8 cellular contexts compared by ENCODE assay signal in genomic region chr9:136848393-136849037, GRCh38. TPM values are rescaled to one million over a fixed set of nuclear protein-coding genes. Genes with fewer than 3 reads are reported as not detected.
DNase-seq lines count a peak whose midpoint lies in the region; ATAC-seq and TF ChIP-seq lines count a peak whose summit lies in the region.

No MANE protein-coding gene starts in this region.

- H3K4me1 ChIP-seq in ovary (ENCODE audit: insufficient read depth): peaks cover 14% of the 10 kb centered on the region

- H3K36me3 ChIP-seq in ovary: no peaks in the 10 kb centered on the region

- ATAC-seq in activated CD8-positive, alpha-beta memory T cell treated with anti-CD3 and anti-CD28 coated beads, Interleukin-2, amount 10 ng/mL, durations not matched to agents 7 days and 5 days: peak; percentile 2
- ATAC-seq in GM18517 (IDR thresholded peaks at IDR 0.05; ENCODE audit: unreplicated experiment): no peak

- H3K27ac Mint-ChIP-seq in activated CD8-positive, alpha-beta memory T cell treated with anti-CD3 and anti-CD28 coated beads, Interleukin-2, amount 10 ng/mL, durations not matched to agents 7 days and 5 days: peak overlapping the region; percentile 74

- TF ChIP-seq POLR2A in ovary (IDR thresholded peaks at IDR 0.05): no peak

- 1% methylated on average over 30 to 52 of the region's 53 CpGs for WGBS in ovary, 3 donors

- peaks cover 14% of the 10 kb centered on the region for H3K27me3 ChIP-seq in ovary

- H3K27me3 Mint-ChIP-seq in activated CD8-positive, alpha-beta memory T cell treated with anti-CD3 and anti-CD28 coated beads, Interleukin-2, amount 10 ng/mL, durations not matched to agents 7 days and 5 days: peaks cover 20% of the 10 kb centered on the region

- peak overlapping the region; percentile 64 for H3K4me3 ChIP-seq in GM12875 (ENCODE audit: low read depth, low read length)
- peak overlapping the region; percentile 99 for H3K4me3 ChIP-seq in fibroblast of the aortic adventitia (ENCODE audit: low read depth, low read length)
- peak overlapping the region; percentile 51 for H3K4me3 ChIP-seq in ovary

- peak overlapping the region; percentile 88 for H3K4me3 Mint-ChIP-seq in activated CD8-positive, alpha-beta memory T cell treated with anti-CD3 and anti-CD28 coated beads, Interleukin-2, amount 10 ng/mL, durations not matched to agents 7 days and 5 days

- no peak for TF ChIP-seq CTCF in 22Rv1 (IDR thresholded peaks at IDR 0.05)
- no peak for TF ChIP-seq CTCF in GM12875 (IDR thresholded peaks at IDR 0.05; ENCODE audit: borderline replicate concordance, insufficient read depth, low read depth, low read length)
- TF ChIP-seq CTCF in fibroblast of the aortic adventitia (IDR thresholded peaks at IDR 0.05; ENCODE audit: insufficient read depth, low read length): peak; percentile 2
- no peak for TF ChIP-seq CTCF in ovary (IDR thresholded peaks at IDR 0.05)

- no peaks in the 10 kb centered on the region for H3K9me3 Mint-ChIP-seq in activated CD8-positive, alpha-beta memory T cell treated with anti-CD3 and anti-CD28 coated beads, Interleukin-2, amount 10 ng/mL, durations not matched to agents 7 days and 5 days (ENCODE audit: low read depth)

- H3K27ac ChIP-seq in 22Rv1: peak overlapping the region; percentile 99
- H3K27ac ChIP-seq in ovary: peak overlapping the region in 1 of 2 donors; percentile 86

- peaks cover 3% of the 10 kb centered on the region for H3K36me3 Mint-ChIP-seq in activated CD8-positive, alpha-beta memory T cell treated with anti-CD3 and anti-CD28 coated beads, Interleukin-2, amount 10 ng/mL, durations not matched to agents 7 days and 5 days

- no peaks in the 10 kb centered on the region for H3K9me3 ChIP-seq in ovary

- H3K4me1 Mint-ChIP-seq in activated CD8-positive, alpha-beta memory T cell treated with anti-CD3 and anti-CD28 coated beads, Interleukin-2, amount 10 ng/mL, durations not matched to agents 7 days and 5 days: peaks cover 19% of the 10 kb centered on the region

- DNase-seq in NCI-H1092 treated with DMSO at 0.1 percent for 48 hours (lab: John Stamatoyannopoulos, UW) (peak; percentile 62), fibroblast of the aortic adventitia (ENCODE audit: low read depth) (no peak), ovary (peak in 1 of 5 donors; percentile 67)
- DNase-seq in activated CD8-positive, alpha-beta memory T cell treated with anti-CD3 and anti-CD28 coated beads, Interleukin-2, amount 10 ng/mL, durations not matched to agents 7 days and 5 days: peak; percentile 68
- DNase-seq in activated CD4-positive, CD25-positive, alpha-beta regulatory T cell (lab: John Stamatoyannopoulos, UW): no peak

- CTCF ChIA-PET in activated CD8-positive, alpha-beta memory T cell treated with anti-CD3 and anti-CD28 coated beads, Interleukin-2, amount 10 ng/mL, durations not matched to agents 7 days and 5 days (lab: Charles Lee): interaction anchor here (0.7 to 2.3 kb wide), 9 partner anchors 33 to 187 kb away, joined by 3 to 10 read pairs (median 3); partner anchors contain the start of genes ABCA2, FBXW5 and TRAF2

- intact Hi-C loops in ovary (cut with DNase I): loop anchor here in 1 of 4 donors (5.0 to 10.0 kb wide), 3 partner anchors 54 to 184 kb away; partner anchors contain the start of genes C8G, CCDC183, FBXW5 and FUT7

- TF ChIP-seq EP300 in ovary (IDR thresholded peaks at IDR 0.05): no peak

RNA-seq across cellular contexts. Expression of gene PHPT1, which starts 0.7 kb away (rescaled TPM):
- total RNA-seq in activated CD8-positive, alpha-beta memory T cell treated with anti-CD3 and anti-CD28 coated beads, Interleukin-2, amount 10 ng/mL, durations not matched to agents 7 days and 5 days: 100 to 1,000 TPM in 1 of 2 experiments, 10 to 100 TPM in 1; 96.8 to 116 TPM
- 28.7 and 83.2 TPM in 2 replicates for total RNA-seq in fibroblast of the aortic adventitia (ENCODE audit: low replicate concordance)
- 100 to 1,000 TPM in 2 of 7 donors, 10 to 100 TPM in 5; 39.2 to 132 (median 86.9) TPM for total RNA-seq in ovary
- polyA plus RNA-seq in ovary: 10 to 100 TPM; 18.1 to 57.6 TPM

RNA-seq across cellular contexts. Expression of gene MAMDC4, which starts 3.6 kb away (rescaled TPM):
- total RNA-seq in activated CD8-positive, alpha-beta memory T cell treated with anti-CD3 and anti-CD28 coated beads, Interleukin-2, amount 10 ng/mL, durations not matched to agents 7 days and 5 days: 10 to 100 TPM; 13.4 to 15.5 TPM
- total RNA-seq in fibroblast of the aortic adventitia (ENCODE audit: low replicate concordance) (0.81 TPM in 1 of 2 replicates, not detected in the other), ovary (10 to 100 TPM in 1 of 7 donors, 1 to 10 TPM in 6; 2.1 to 31.4 (median 2.5) TPM)
- 1 to 10 TPM in 1 of 2 donors, under 1 TPM in 1; 0.15 to 2.6 TPM for polyA plus RNA-seq in ovary

RNA-seq across cellular contexts. Expression of gene AJM1, which starts 6.2 kb away (rescaled TPM):
- 1 to 10 TPM; 3.9 to 4.4 TPM for total RNA-seq in activated CD8-positive, alpha-beta memory T cell treated with anti-CD3 and anti-CD28 coated beads, Interleukin-2, amount 10 ng/mL, durations not matched to agents 7 days and 5 days
- 1.1 and 1.3 TPM in 2 replicates for total RNA-seq in fibroblast of the aortic adventitia (ENCODE audit: low replicate concordance)
- 1 to 10 TPM in 5 of 7 donors, under 1 TPM in 2; 0.48 to 2.4 (median 1.4) TPM for total RNA-seq in ovary
- polyA plus RNA-seq in ovary: under 1 TPM in 1 of 2 donors, not detected in 1; 0.93 TPM

RNA-seq across cellular contexts. Expression of gene EDF1, which starts 17.6 kb away (rescaled TPM):
- 100 to 1,000 TPM; 283 to 360 TPM for total RNA-seq in activated CD8-positive, alpha-beta memory T cell treated with anti-CD3 and anti-CD28 coated beads, Interleukin-2, amount 10 ng/mL, durations not matched to agents 7 days and 5 days
- total RNA-seq in fibroblast of the aortic adventitia (ENCODE audit: low replicate concordance): 83.0 and 248 TPM in 2 replicates
- 100 to 1,000 TPM; 306 to 391 (median 336) TPM for total RNA-seq in ovary
- 100 to 1,000 TPM; 154 to 444 TPM for polyA plus RNA-seq in ovary

RNA-seq across cellular contexts. Expression of gene TRAF2, which starts 37.8 kb away (rescaled TPM):
- total RNA-seq in activated CD8-positive, alpha-beta memory T cell treated with anti-CD3 and anti-CD28 coated beads, Interleukin-2, amount 10 ng/mL, durations not matched to agents 7 days and 5 days: 10 to 100 TPM; 58.4 to 67.6 TPM
- total RNA-seq in fibroblast of the aortic adventitia (ENCODE audit: low replicate concordance) (5.6 and 7.9 TPM in 2 replicates), ovary (10 to 100 TPM in 4 of 7 donors, 1 to 10 TPM in 3; 5.6 to 11.9 (median 10.3) TPM)
- polyA plus RNA-seq in ovary: 1 to 10 TPM in 1 of 2 donors, under 1 TPM in 1; 0.83 to 7.6 TPM

Comparison
In these comparisons a context has a peak if more than half of its experiments do, and no peak if none do; other contexts are left out.
1. DNase-seq: peak in NCI-H1092 treated with DMSO at 0.1 percent for 48 hours (single experiment) and activated CD8-positive, alpha-beta memory T cell treated with anti-CD3 and anti-CD28 coated beads, Interleukin-2, amount 10 ng/mL, durations not matched to agents 7 days and 5 days (single experiment); none in fibroblast of the aortic adventitia (single experiment) and activated CD4-positive, CD25-positive, alpha-beta regulatory T cell (0 of 4).
2. Peak in every context shown above with its lines, with median percentiles within 50 percentile points of each other: H3K4me3 ChIP-seq.